ENCODE assay signal across 8 cellular contexts in genomic region chr14:49620182-49621113, GRCh38. TPM values are rescaled to one million over a fixed set of nuclear protein-coding genes. Genes with fewer than 3 reads are reported as not detected.
DNase-seq lines count a peak whose midpoint lies in the region; ATAC-seq and TF ChIP-seq lines count a peak whose summit lies in the region.

MGAT2 (plus strand) TSS chr14:49620799; CDS start chr14:49621269, 470 bp downstream.
RPL36AL (minus strand) TSS chr14:49620626; CDS start chr14:49619104, 1,522 bp downstream.

- H3K36me3 Mint-ChIP-seq in activated naive CD4-positive, alpha-beta T cell treated with anti-CD3 and anti-CD28 coated beads, Interleukin-2, amount 50 U/mL, for 72 hours = peaks cover 41% of the 10 kb centered on the region in 2 donors

- H3K9me3 Mint-ChIP-seq in activated naive CD4-positive, alpha-beta T cell treated with anti-CD3 and anti-CD28 coated beads, Interleukin-2, amount 50 U/mL, for 72 hours = no peaks in the 10 kb centered on the region

- H3K4me3 ChIP-seq in osteoblast (ENCODE audit: insufficient read depth, low read length) (peak within 1 kb of the TSS; percentile 96), thoracic aorta (peak within 1 kb of the TSS; percentile 95)

- H3K4me1 ChIP-seq in osteoblast (ENCODE audit: insufficient read depth, low read length) = peaks cover 53% of the 10 kb centered on the region
- H3K4me1 ChIP-seq in thoracic aorta (ENCODE audit: control insufficient read depth in 1 of 2, low read depth in 2 of 2) = peaks cover 31 to 50% of the 10 kb centered on the region in 2 donors

- H3K9me3 ChIP-seq in osteoblast (ENCODE audit: low read depth, low read length) (no peaks in the 10 kb centered on the region), thoracic aorta (no peaks in the 10 kb centered on the region)

- H3K4me2 ChIP-seq in osteoblast (ENCODE audit: insufficient read depth, low read length) = peak within 1 kb of the TSS; percentile 92

- TF ChIP-seq POLR2A in GM10847 (IDR thresholded peaks at IDR 0.05; ENCODE audit: extremely low read depth, insufficient read length) = peak; percentile 99

- ATAC-seq in HG02610 (IDR thresholded peaks at IDR 0.05; ENCODE audit: unreplicated experiment) (peak; percentile 95), SK-N-SH treated with all-trans-retinoic acid at 6 μM for 48 hours (peak; percentile 97), thoracic aorta (ENCODE audit: insufficient number of reproducible peaks, low FRiP score, low read depth) (peak; percentile 94)
- ATAC-seq in activated naive CD4-positive, alpha-beta T cell treated with anti-CD3 and anti-CD28 coated beads, Interleukin-2, amount 50 U/mL, for 72 hours = peak; percentile 93 to 96

- peak within 1 kb of the TSS; percentile 96 for H2AFZ ChIP-seq in osteoblast (ENCODE audit: low read length)

- peak; percentile 98 for DNase-seq in NCI-H1092 (lab: John Stamatoyannopoulos, UW)
- DNase-seq in activated naive CD4-positive, alpha-beta T cell treated with anti-CD3 and anti-CD28 coated beads, Interleukin-2, amount 50 U/mL, for 72 hours (ENCODE audit: low spot score in 2 of 2) = peak; percentile 92 to 99
- peak; percentile 99 for DNase-seq in glomerular visceral epithelial cell (ENCODE audit: extremely low spot score)
- DNase-seq in osteoblast (ENCODE audit: insufficient read length, low spot score, missing footprints) = peak; percentile 99
- peak; percentile 87 for DNase-seq in thoracic aorta (ENCODE audit: low spot score)

- peak; percentile 17 for TF ChIP-seq CTCF in osteoblast (IDR thresholded peaks at IDR 0.05; ENCODE audit: extremely low read depth, low read depth, low read length)
- TF ChIP-seq CTCF in thoracic aorta (IDR thresholded peaks at IDR 0.05) = peak; percentile 33

- peak within 1 kb of the TSS; percentile 98 for H3K27ac Mint-ChIP-seq in activated naive CD4-positive, alpha-beta T cell treated with anti-CD3 and anti-CD28 coated beads, Interleukin-2, amount 50 U/mL, for 72 hours

- H3K79me2 ChIP-seq in osteoblast (ENCODE audit: insufficient read depth, low read length) = peaks cover 61% of the 10 kb centered on the region

- peaks cover 23% of the 10 kb centered on the region for H3K36me3 ChIP-seq in osteoblast (ENCODE audit: insufficient read depth, low read length)
- peaks cover 4% of the 10 kb centered on the region for H3K36me3 ChIP-seq in thoracic aorta

- H3K27me3 ChIP-seq in osteoblast (ENCODE audit: insufficient read depth, low read length) = no peaks in the 10 kb centered on the region
- no peaks in the 10 kb centered on the region for H3K27me3 ChIP-seq in thoracic aorta (replicated peaks; ENCODE audit: insufficient read depth)

- peaks cover 29% of the 10 kb centered on the region for H4K20me1 ChIP-seq in osteoblast (ENCODE audit: insufficient read depth, low read length)

- peak within 1 kb of the TSS; percentile 98 for H3K27ac ChIP-seq in osteoblast (ENCODE audit: low read depth, low read length)
- H3K27ac ChIP-seq in thoracic aorta = peak within 1 kb of the TSS; percentile 96 to 98

TF ChIP-seq in SK-N-SH treated with all-trans-retinoic acid at 6 μM for 48 hours, 23 proteins besides CTCF, POLR2A, EP300 and RAD21:
- no peak for TF ChIP-seq TCF4 (CRISPR knock-in tag; IDR thresholded peaks at IDR 0.05; ENCODE audit: borderline replicate concordance)
- 0 out of 2 replicates have a peak, but pooled peaks have one; percentile 50 for TF ChIP-seq GLIS3 (CRISPR knock-in tag; IDR thresholded peaks at IDR 0.05)
- peak; percentile 96 for TF ChIP-seq ZFP3 (CRISPR knock-in tag; IDR thresholded peaks at IDR 0.05)
- TF ChIP-seq ARNTL (CRISPR knock-in tag; IDR thresholded peaks at IDR 0.05; ENCODE audit: borderline replicate concordance, low read depth) = no peak
- TF ChIP-seq OSR1 (CRISPR knock-in tag; IDR thresholded peaks at IDR 0.05) = no peak
- 0 out of 2 replicates have a peak, but pooled peaks have one; percentile 56 for TF ChIP-seq TSHZ2 (CRISPR knock-in tag; IDR thresholded peaks at IDR 0.05)

RNA-seq across cellular contexts. Expression of gene MGAT2, which starts in this region (rescaled TPM):
- 10 to 100 TPM; 30.6 to 37.2 TPM for total RNA-seq in activated naive CD4-positive, alpha-beta T cell treated with anti-CD3 and anti-CD28 coated beads, Interleukin-2, amount 50 U/mL, for 72 hours
- total RNA-seq in osteoblast (63.0 and 63.1 TPM in 2 replicates), thoracic aorta (10 to 100 TPM; 24.0 to 45.9 TPM)

RNA-seq across cellular contexts. Expression of gene RPL36AL, which starts in this region (rescaled TPM):
- total RNA-seq in activated naive CD4-positive, alpha-beta T cell treated with anti-CD3 and anti-CD28 coated beads, Interleukin-2, amount 50 U/mL, for 72 hours = 100 to 1,000 TPM; 206 to 219 TPM
- 181 and 192 TPM in 2 replicates for total RNA-seq in osteoblast
- total RNA-seq in thoracic aorta = 100 to 1,000 TPM; 120 to 180 TPM

Comparison
In these comparisons a context has a peak if more than half of its experiments do, and no peak if none do; other contexts are left out.
1. Peak in every context shown above with its lines: DNase-seq, ATAC-seq, H3K4me3 ChIP-seq and H3K27ac ChIP-seq.